Comparison of ENCODE assay signal across 8 cellular contexts in the genomic region with DNA sequence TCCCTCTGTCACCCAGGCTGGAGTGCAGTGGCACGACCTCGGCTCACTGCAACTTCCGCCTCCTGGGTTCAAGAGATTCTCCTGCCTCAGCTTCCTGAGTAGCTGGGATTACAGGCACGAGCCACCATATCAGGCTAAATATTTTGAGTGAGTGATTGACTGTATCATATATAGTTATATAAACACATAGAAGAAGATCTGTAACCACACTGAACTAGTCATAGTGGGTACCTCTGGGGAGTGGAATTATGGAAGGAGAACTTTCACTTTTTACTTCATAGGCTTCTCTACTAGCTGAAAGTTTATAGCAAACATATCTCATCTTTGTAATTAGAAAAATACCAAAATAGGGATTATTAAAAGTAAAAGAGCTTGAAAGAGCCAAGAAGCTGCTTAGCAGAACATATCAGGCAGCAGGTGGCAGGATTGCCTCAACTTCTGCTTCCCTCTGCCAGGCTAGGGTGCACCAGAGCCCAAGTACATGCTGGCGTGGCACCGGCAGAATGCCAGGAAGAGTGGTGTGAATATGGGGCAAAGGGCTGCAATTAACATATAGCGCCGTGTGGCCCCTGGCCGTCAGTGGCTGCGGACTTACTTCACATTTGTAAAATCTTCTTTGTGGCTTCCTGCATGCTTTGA. TPM values are rescaled to one million over a fixed set of nuclear protein-coding genes. Genes with fewer than 3 reads are reported as not detected.
DNase-seq lines count a peak whose midpoint lies in the region; ATAC-seq and TF ChIP-seq lines count a peak whose summit lies in the region.

No MANE protein-coding gene starts in this region.

- peak; percentile 22 for DNase-seq in GM10248 (ENCODE audit: extremely low spot score)
- DNase-seq in M059J (ENCODE audit: low read depth) = peak; percentile 49
- peak; percentile 51 to 52 for DNase-seq in activated CD4-positive, alpha-beta T cell treated with anti-CD3 and anti-CD28 coated beads, Interleukin-2, amount 50 U/mL, for 4 hours
- no peak for DNase-seq in esophagus muscularis mucosa (ENCODE audit: extremely low spot score)
- peak; percentile 27 to 59 for DNase-seq in psoas muscle
- no peak for DNase-seq in hepatic stellate cell (ENCODE audit: low spot score)
- DNase-seq in coronary artery (ENCODE audit: low spot score) = no peak

- no peak for TF ChIP-seq POLR2A in esophagus muscularis mucosa (IDR thresholded peaks at IDR 0.05; ENCODE audit: low read depth)

- CTCF ChIA-PET in GM10248 (lab: Yijun Ruan, JAX) = interaction anchor here (1.1 to 3.9 kb wide), 6 partner anchors 12 to 318 kb away, joined by 3 to 34 read pairs (median 3); no protein-coding TSS in a partner anchor

- H3K4me1 ChIP-seq in esophagus muscularis mucosa = no peaks in the 10 kb centered on the region
- no peaks in the 10 kb centered on the region for H3K4me1 ChIP-seq in psoas muscle

- H3K36me3 ChIP-seq in esophagus muscularis mucosa (no peaks in the 10 kb centered on the region), psoas muscle (ENCODE audit: insufficient read depth in 1 of 2, low read depth in 1 of 2) (no peaks in the 10 kb centered on the region)

- H3K27ac ChIP-seq in esophagus muscularis mucosa (replicated peaks in 1 of 4) (no peak overlapping the region), psoas muscle (no peak overlapping the region), coronary artery (no peak overlapping the region)

- H3K4me3 ChIP-seq in esophagus muscularis mucosa (no peak overlapping the region), psoas muscle (no peak overlapping the region), coronary artery (no peak overlapping the region)

- no peaks in the 10 kb centered on the region for H3K9me3 ChIP-seq in esophagus muscularis mucosa
- no peaks in the 10 kb centered on the region for H3K9me3 ChIP-seq in psoas muscle

- intact Hi-C loops in esophagus muscularis mucosa (cut with DNase I) = no loop called here
- intact Hi-C loops in psoas muscle (cut with DNase I) = loop anchor here in 1 of 2 donors (5.0 kb wide), 1 partner anchor 89 kb away; no protein-coding TSS in a partner anchor

- POLR2A ChIA-PET in GM10248 (lab: Yijun Ruan, JAX) = no interaction called here

- TF ChIP-seq CTCF in GM10248 (IDR thresholded peaks at IDR 0.05; ENCODE audit: control extremely low read depth, extremely low read depth, low read depth, missing control alignments) (peak; percentile 17), esophagus muscularis mucosa (IDR thresholded peaks at IDR 0.05) (peak in 2 of 3 experiments; percentile 4 to 7), psoas muscle (IDR thresholded peaks at IDR 0.05) (peak; percentile 40), coronary artery (IDR thresholded peaks at IDR 0.05) (no peak)

- peak in 3 of 4 donors; percentile 51 to 70 (median 59) for ATAC-seq in psoas muscle
- ATAC-seq in HG02981 (IDR thresholded peaks at IDR 0.05; ENCODE audit: unreplicated experiment) = no peak

- H3K27me3 ChIP-seq in esophagus muscularis mucosa (no peaks in the 10 kb centered on the region), psoas muscle (ENCODE audit: insufficient read depth in 3 of 3, low read length in 2 of 3) (peaks cover 0 to 4% (median 0%) of the 10 kb centered on the region in 3 donors)

- WGBS in esophagus muscularis mucosa = 53% methylated on average over 10 of the region's 10 CpGs
- WGBS in psoas muscle, 3 donors = 51 to 57% (median 56%) methylated on average over 10 of the region's 10 CpGs

- no peak for TF ChIP-seq EP300 in esophagus muscularis mucosa (IDR thresholded peaks at IDR 0.05)

RNA-seq across cellular contexts. Expression of gene CD40LG, which starts 39.5 kb away (rescaled TPM):
- total RNA-seq in M059J (2014; rRNA removed; shearing (Covaris generic)) = not detected in 2 replicates
- total RNA-seq in esophagus muscularis mucosa (under 1 TPM in 2 of 4 donors, not detected in 2; 0.32 to 0.33 TPM), psoas muscle (under 1 TPM in 1 of 4 donors, not detected in 3; 0.25 TPM)
- not detected for polyA plus RNA-seq in psoas muscle

Comparison
In these comparisons a context has a peak if more than half of its experiments do, and no peak if none do; other contexts are left out.
1. DNase-seq: peak in GM10248 (single experiment), M059J (single experiment), activated CD4-positive, alpha-beta T cell treated with anti-CD3 and anti-CD28 coated beads, Interleukin-2, amount 50 U/mL, for 4 hours (2 of 2) and psoas muscle (2 of 2); none in esophagus muscularis mucosa (single experiment), hepatic stellate cell (single experiment) and coronary artery (single experiment).